12 cellular contexts compared by ENCODE assay signal in the genomic region with DNA sequence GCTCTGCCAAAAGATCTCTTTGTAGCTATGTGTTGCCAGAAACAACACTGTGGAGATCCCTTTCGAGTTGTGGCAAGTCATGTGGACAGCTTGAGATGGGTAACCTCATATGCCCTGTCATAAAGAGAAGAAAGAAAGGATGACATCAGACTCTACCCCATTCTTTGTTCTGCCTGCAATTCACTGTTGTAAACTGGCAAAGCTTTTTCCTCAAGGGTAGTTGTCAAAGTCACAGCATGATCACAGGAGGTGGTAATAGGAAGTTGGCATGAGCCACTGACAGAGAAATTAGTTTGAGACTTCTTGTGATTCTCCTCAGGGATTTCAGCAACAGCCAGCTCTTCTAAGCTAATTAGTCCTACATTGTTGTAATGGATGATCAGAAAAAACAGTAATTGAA. TPM values are rescaled to one million over a fixed set of nuclear protein-coding genes. Genes with fewer than 3 reads are reported as not detected.
DNase-seq lines count a peak whose midpoint lies in the region; ATAC-seq and TF ChIP-seq lines count a peak whose summit lies in the region.
"Had no signal": no experiment of that assay in that cellular context is flagged by ENCODE, and none has a peak within 500 bp of the region (broad histone marks: within the 10 kb centered on the region; RNA-seq: fewer than 3 reads in every experiment).

No MANE protein-coding gene starts in this region.

- DNase-seq in SIG-M5 treated with dmso at 0.1 percent for 504 hours (lab: John Stamatoyannopoulos, UW; ENCODE audit: unreplicated experiment), result peak; percentile 54
- no peak for DNase-seq in SIG-M5 (lab: John Stamatoyannopoulos, UW)
- DNase-seq in NCI-H2107 (lab: John Stamatoyannopoulos, UW), result peak; percentile 21
- peak; percentile 8 for DNase-seq in renal cortical epithelial cell (ENCODE audit: low read depth)
- DNase-seq: activated CD4-positive, alpha-beta T cell treated with anti-CD3 and anti-CD28 coated beads for 4 hours; NK-92 treated with Interleukin-12 subunit alpha and Interleukin-12 subunit beta, amount 100 ng/mL, for 24 hours; stimulated activated CD8-positive, alpha-beta memory T cell treated with anti-CD3 and anti-CD28 coated beads, Interleukin-4, amount 100 ng/mL, for 48 hours; T-cell had no signal

- ATAC-seq in SK-N-SH treated with all-trans-retinoic acid at 6 μM for 48 hours, result peak; percentile 40; the same call in 2 of the 3 replicates
- no peak for ATAC-seq in HG02588 (IDR thresholded peaks at IDR 0.05; ENCODE audit: unreplicated experiment)
- no peak for ATAC-seq in GM18858 (IDR thresholded peaks at IDR 0.05; ENCODE audit: unreplicated experiment)
- ATAC-seq in GM21528 (IDR thresholded peaks at IDR 0.05; ENCODE audit: low FRiP score, unreplicated experiment), result no peak

TF ChIP-seq in SK-N-SH treated with all-trans-retinoic acid at 6 μM for 48 hours, 23 proteins besides CTCF, POLR2A, EP300 and RAD21:
- no peak for TF ChIP-seq TCF4 (CRISPR knock-in tag; IDR thresholded peaks at IDR 0.05; ENCODE audit: borderline replicate concordance)
- TF ChIP-seq ZC3H10 (CRISPR knock-in tag; IDR thresholded peaks at IDR 0.05), result no peak
- no peak for TF ChIP-seq POU6F1 (CRISPR knock-in tag; IDR thresholded peaks at IDR 0.05; ENCODE audit: borderline replicate concordance, low read depth)
- TF ChIP-seq CSRNP3 (CRISPR knock-in tag; IDR thresholded peaks at IDR 0.05), result no peak
- TF ChIP-seq TOX (CRISPR knock-in tag; IDR thresholded peaks at IDR 0.05; ENCODE audit: borderline replicate concordance), result no peak

RNA-seq across cellular contexts. Expression of gene MINDY3, which starts 19.4 kb away (rescaled TPM):
- 34.6 and 37.2 TPM in 2 replicates for total RNA-seq in renal cortical epithelial cell
